17 cellular contexts compared by ENCODE assay signal in genomic region chr11:68817554-68817953, GRCh38. TPM values are rescaled to one million over a fixed set of nuclear protein-coding genes. Genes with fewer than 3 reads are reported as not detected.
DNase-seq lines count a peak whose midpoint lies in the region; ATAC-seq and TF ChIP-seq lines count a peak whose summit lies in the region.
"Had no signal": no experiment of that assay in that cellular context is flagged by ENCODE, and none has a peak within 500 bp of the region (broad histone marks: within the 10 kb centered on the region; RNA-seq: fewer than 3 reads in every experiment).

No MANE protein-coding gene starts in this region.

- no peak for DNase-seq in CD14-positive monocyte (ENCODE audit: low spot score)
- DNase-seq in CD8-positive, alpha-beta memory T cell, result no peak
- DNase-seq in activated naive CD8-positive, alpha-beta T cell treated with anti-CD3 and anti-CD28 coated beads for 36 hours, result no peak
- no peak for DNase-seq in naive thymus-derived CD4-positive, alpha-beta T cell
- no peak for DNase-seq in NCI-H146 (lab: John Stamatoyannopoulos, UW)
- no peak for DNase-seq in endothelial cell (ENCODE audit: low spot score)
- DNase-seq in NCI-H1092 (lab: John Stamatoyannopoulos, UW), result no peak
- DNase-seq: cerebellar nuclear complex; effector memory CD4-positive, alpha-beta T cell; heart left ventricle; NCI-H1105 treated with DMSO at 0.1 percent for 48 hours; NCI-H526 treated with DMSO at 0.1 percent for 48 hours; pancreas; sigmoid colon; stomach had no signal

- H3K27me3 Mint-ChIP-seq in CD14-positive monocyte (ENCODE audit: low read depth in 3 of 3), result peaks cover 0 to 3% (median 0%) of the 10 kb centered on the region in 3 donors
- H3K27me3 Mint-ChIP-seq in CD8-positive, alpha-beta memory T cell, result no peaks in the 10 kb centered on the region
- no peaks in the 10 kb centered on the region for H3K27me3 Mint-ChIP-seq in activated naive CD8-positive, alpha-beta T cell treated with anti-CD3 and anti-CD28 coated beads for 36 hours
- H3K27me3 Mint-ChIP-seq in naive thymus-derived CD4-positive, alpha-beta T cell, result no peaks in the 10 kb centered on the region
- H3K27me3 Mint-ChIP-seq in endothelial cell (ENCODE audit: unreplicated experiment), result peaks cover 1% of the 10 kb centered on the region
- H3K27me3 Mint-ChIP-seq: type B pancreatic cell had no signal

- H3K9me3 ChIP-seq in CD8-positive, alpha-beta memory T cell (ENCODE audit: low read length), result no peaks in the 10 kb centered on the region
- H3K9me3 ChIP-seq in naive thymus-derived CD4-positive, alpha-beta T cell (ENCODE audit: control insufficient read depth in 2 of 3, low read length in 3 of 3), result no peaks in the 10 kb centered on the region
- H3K9me3 ChIP-seq: ascending aorta, heart left ventricle, pancreas, sigmoid colon, stomach had no signal

- CTCF ChIA-PET in CD8-positive, alpha-beta memory T cell (lab: Charles Lee), result interaction anchor here (1.3 to 2.3 kb wide), 2 partner anchors 19 to 26 kb away, joined by 3 to 11 read pairs; no protein-coding TSS in a partner anchor
- CTCF ChIA-PET in naive thymus-derived CD4-positive, alpha-beta T cell (lab: Charles Lee), result no interaction called here

- no peaks in the 10 kb centered on the region for H3K9me3 Mint-ChIP-seq in CD14-positive monocyte
- H3K9me3 Mint-ChIP-seq in CD8-positive, alpha-beta memory T cell, result no peaks in the 10 kb centered on the region
- H3K9me3 Mint-ChIP-seq in activated naive CD8-positive, alpha-beta T cell treated with anti-CD3 and anti-CD28 coated beads for 36 hours, result no peaks in the 10 kb centered on the region
- H3K9me3 Mint-ChIP-seq in naive thymus-derived CD4-positive, alpha-beta T cell, result peaks cover 0 to 2% (median 0%) of the 10 kb centered on the region in 11 donors
- H3K9me3 Mint-ChIP-seq in endothelial cell (ENCODE audit: unreplicated experiment), result no peaks in the 10 kb centered on the region
- H3K9me3 Mint-ChIP-seq: type B pancreatic cell had no signal

- intact Hi-C loops in CD14-positive monocyte (cut with micrococcal nuclease), result no loop called here
- intact Hi-C loops in naive thymus-derived CD4-positive, alpha-beta T cell (cut with micrococcal nuclease), result no loop called here

- no peak overlapping the region for H3K27ac ChIP-seq in CD8-positive, alpha-beta memory T cell (ENCODE audit: low read depth, low read length)
- H3K27ac ChIP-seq in naive thymus-derived CD4-positive, alpha-beta T cell (ENCODE audit: low read depth, low read length), result peak overlapping the region; percentile 14
- H3K27ac ChIP-seq: ascending aorta, pancreas, sigmoid colon had no signal

- H3K36me3 ChIP-seq in CD8-positive, alpha-beta memory T cell (ENCODE audit: insufficient read depth, low read length), result peaks cover 5% of the 10 kb centered on the region
- peaks cover 0 to 18% (median 4%) of the 10 kb centered on the region in 3 experiments for H3K36me3 ChIP-seq in naive thymus-derived CD4-positive, alpha-beta T cell (ENCODE audit: control insufficient read depth in 2 of 3, insufficient read depth in 3 of 3, low read length in 3 of 3)

- H3K4me3 ChIP-seq in CD8-positive, alpha-beta memory T cell (ENCODE audit: low read length), result no peak overlapping the region
- no peak overlapping the region for H3K4me3 ChIP-seq in naive thymus-derived CD4-positive, alpha-beta T cell (ENCODE audit: low read length)
- H3K4me3 ChIP-seq: ascending aorta, heart left ventricle, pancreas, sigmoid colon, stomach had no signal

- POLR2A ChIA-PET in CD8-positive, alpha-beta memory T cell (lab: Charles Lee), result no interaction called here
- POLR2A ChIA-PET in naive thymus-derived CD4-positive, alpha-beta T cell (lab: Charles Lee), result interaction anchor here (1.1 to 1.2 kb wide), 2 partner anchors 21 to 25 kb away, joined by 5 read pairs; partner anchors contain the start of gene CPT1A

- H3K36me3 Mint-ChIP-seq in CD14-positive monocyte (peaks cover 41 to 66% of the 10 kb centered on the region in 2 donors), endothelial cell (ENCODE audit: low read depth, unreplicated experiment) (no peaks in the 10 kb centered on the region)
- H3K36me3 Mint-ChIP-seq in CD8-positive, alpha-beta memory T cell, result peaks cover 0 to 39% (median 4%) of the 10 kb centered on the region in 3 donors
- H3K36me3 Mint-ChIP-seq in activated naive CD8-positive, alpha-beta T cell treated with anti-CD3 and anti-CD28 coated beads for 36 hours, result peaks cover 5% of the 10 kb centered on the region
- H3K36me3 Mint-ChIP-seq in naive thymus-derived CD4-positive, alpha-beta T cell, result peaks cover 0 to 12% (median 2%) of the 10 kb centered on the region in 5 donors

- TF ChIP-seq CTCF in CD14-positive monocyte (IDR thresholded peaks at IDR 0.05), result no peak
- TF ChIP-seq CTCF in endothelial cell (IDR thresholded peaks at IDR 0.05; ENCODE audit: unreplicated experiment), result no peak

- ATAC-seq in naive thymus-derived CD4-positive, alpha-beta T cell, result no peak
- ATAC-seq: pancreas had no signal

- no peaks in the 10 kb centered on the region for H3K27me3 ChIP-seq in CD8-positive, alpha-beta memory T cell (ENCODE audit: insufficient read depth, low read length, poor library complexity, severe bottlenecking)
- no peaks in the 10 kb centered on the region for H3K27me3 ChIP-seq in naive thymus-derived CD4-positive, alpha-beta T cell (ENCODE audit: control insufficient read depth in 2 of 2, insufficient read depth in 2 of 2, low read length in 2 of 2)
- H3K27me3 ChIP-seq: ascending aorta, heart left ventricle, pancreas, sigmoid colon, stomach had no signal

- no peak overlapping the region for H3K4me3 Mint-ChIP-seq in CD14-positive monocyte
- H3K4me3 Mint-ChIP-seq in CD8-positive, alpha-beta memory T cell, result peak overlapping the region in 3 of 7 donors; percentile 8 to 54 (median 49)
- no peak overlapping the region for H3K4me3 Mint-ChIP-seq in activated naive CD8-positive, alpha-beta T cell treated with anti-CD3 and anti-CD28 coated beads for 36 hours
- H3K4me3 Mint-ChIP-seq in naive thymus-derived CD4-positive, alpha-beta T cell, result peak overlapping the region in 5 of 10 donors; percentile 18 to 76 (median 57)
- no peak overlapping the region for H3K4me3 Mint-ChIP-seq in endothelial cell (ENCODE audit: unreplicated experiment)
- H3K4me3 Mint-ChIP-seq: type B pancreatic cell had no signal

- peak overlapping the region in 5 of 7 donors; percentile 26 to 77 (median 57) for H3K27ac Mint-ChIP-seq in CD14-positive monocyte
- peak overlapping the region; percentile 56 to 95 (median 86) for H3K27ac Mint-ChIP-seq in CD8-positive, alpha-beta memory T cell
- peak overlapping the region; percentile 74 for H3K27ac Mint-ChIP-seq in activated naive CD8-positive, alpha-beta T cell treated with anti-CD3 and anti-CD28 coated beads for 36 hours
- peak overlapping the region in 8 of 9 donors; percentile 27 to 85 (median 66) for H3K27ac Mint-ChIP-seq in naive thymus-derived CD4-positive, alpha-beta T cell
- no peak overlapping the region for H3K27ac Mint-ChIP-seq in endothelial cell (ENCODE audit: unreplicated experiment)
- H3K27ac Mint-ChIP-seq: type B pancreatic cell had no signal

- H3K4me1 ChIP-seq in CD8-positive, alpha-beta memory T cell (ENCODE audit: insufficient read depth, low read length), result peaks cover 16% of the 10 kb centered on the region
- peaks cover 16 to 18% of the 10 kb centered on the region in 2 donors for H3K4me1 ChIP-seq in naive thymus-derived CD4-positive, alpha-beta T cell (ENCODE audit: control insufficient read depth in 2 of 2, insufficient read depth in 2 of 2, low read length in 2 of 2)
- H3K4me1 ChIP-seq: ascending aorta, pancreas had no signal

- H3K4me1 Mint-ChIP-seq in CD14-positive monocyte, result peaks cover 10% of the 10 kb centered on the region
- peaks cover 24 to 40% (median 38%) of the 10 kb centered on the region in 3 donors for H3K4me1 Mint-ChIP-seq in CD8-positive, alpha-beta memory T cell
- peaks cover 17% of the 10 kb centered on the region for H3K4me1 Mint-ChIP-seq in activated naive CD8-positive, alpha-beta T cell treated with anti-CD3 and anti-CD28 coated beads for 36 hours
- peaks cover 8 to 36% (median 27%) of the 10 kb centered on the region in 7 donors for H3K4me1 Mint-ChIP-seq in naive thymus-derived CD4-positive, alpha-beta T cell
- no peaks in the 10 kb centered on the region for H3K4me1 Mint-ChIP-seq in endothelial cell (ENCODE audit: unreplicated experiment)

RNA-seq across cellular contexts. Expression of gene CPT1A, which starts 24.2 kb away (rescaled TPM):
- polyA plus RNA-seq in CD14-positive monocyte, result 1 to 10 TPM; 5.6 to 7.0 TPM
- total RNA-seq in CD8-positive, alpha-beta memory T cell, result 10 to 100 TPM; 25.6 to 27.4 TPM
- 9.8 TPM for polyA plus RNA-seq in CD8-positive, alpha-beta memory T cell
- 10 to 100 TPM; 12.8 to 15.4 TPM for total RNA-seq in activated naive CD8-positive, alpha-beta T cell treated with anti-CD3 and anti-CD28 coated beads for 36 hours
- total RNA-seq in naive thymus-derived CD4-positive, alpha-beta T cell, result 10 to 100 TPM; 17.2 to 52.7 (median 20.5) TPM
- polyA plus RNA-seq in naive thymus-derived CD4-positive, alpha-beta T cell, result 1 to 10 TPM; 2.3 to 3.5 TPM
- 0.36 TPM for total RNA-seq in endothelial cell (ENCODE audit: unreplicated experiment)

Comparison
In these comparisons a context has a peak if more than half of its experiments do, and no peak if none do; other contexts are left out.
1. RNA of gene CPT1A, which starts 24.2 kb away (total RNA-seq): 25.6 to 27.4 TPM in CD8-positive, alpha-beta memory T cell, 17.2 to 52.7 TPM in naive thymus-derived CD4-positive, alpha-beta T cell and 12.8 to 15.4 TPM in activated naive CD8-positive, alpha-beta T cell treated with anti-CD3 and anti-CD28 coated beads for 36 hours; 0.36 TPM in endothelial cell (single experiment); every median in the first group is over 10 times any median in the second.